Comparison of ENCODE assay signal across 20 cellular contexts in genomic region chr1:170077926-170078325, GRCh38. TPM values are rescaled to one million over a fixed set of nuclear protein-coding genes. Genes with fewer than 3 reads are reported as not detected.
DNase-seq lines count a peak whose midpoint lies in the region; ATAC-seq, FAIRE-seq and TF ChIP-seq lines count a peak whose summit lies in the region.
"Had no signal": no experiment of that assay in that cellular context is flagged by ENCODE, and none has a peak within 500 bp of the region (broad histone marks: within the 10 kb centered on the region; RNA-seq: fewer than 3 reads in every experiment).

No MANE protein-coding gene starts in this region.

- ATAC-seq in HG02759 (IDR thresholded peaks at IDR 0.05; ENCODE audit: unreplicated experiment) = no peak
- ATAC-seq: GM12878, HCT116 had no signal

- no peak for TF ChIP-seq CTCF in D721Med (IDR thresholded peaks at IDR 0.05; ENCODE audit: insufficient read depth, missing control alignments)
- no peak for TF ChIP-seq CTCF in bronchial epithelial cell (IDR thresholded peaks at IDR 0.05; ENCODE audit: insufficient read depth, low read length, severe bottlenecking)

- H3K4me3 ChIP-seq in bronchial epithelial cell (ENCODE audit: low read depth, low read length) = no peak overlapping the region
- H3K4me3 ChIP-seq: BLaER1, GM12878, GM23248 had no signal

- no peaks in the 10 kb centered on the region for H3K27me3 ChIP-seq in bronchial epithelial cell (ENCODE audit: control insufficient read depth, insufficient read depth, low read length)
- H3K27me3 ChIP-seq: BLaER1 had no signal

- FAIRE-seq in D721Med (lab: Jason Lieb, UNC) (peak; percentile 46), GM19239 (lab: Jason Lieb, UNC) (peak; percentile 11), bronchial epithelial cell (lab: Jason Lieb, UNC) (no peak)
- FAIRE-seq: GM12878, GM18507, H1 had no signal

- DNase-seq in D721Med (ENCODE audit: insufficient read length, low spot score) (no peak), GM19239 (ENCODE audit: insufficient read length, low spot score) (no peak), bronchial epithelial cell (ENCODE audit: low read depth) (peak; percentile 73), mesenteric fat pad (ENCODE audit: low spot score) (no peak), NCI-H2029 treated with DMSO at 0.1 percent for 48 hours (lab: John Stamatoyannopoulos, UW) (no peak), NCI-H1105 treated with DMSO at 0.1 percent for 48 hours (lab: John Stamatoyannopoulos, UW) (no peak)
- DNase-seq: Calu3; CD4-positive, alpha-beta memory T cell; COR-L47; DMS153; DND-41; GDM1; GM23248; H7 had no signal

- H3K36me3 ChIP-seq in bronchial epithelial cell (ENCODE audit: control insufficient read depth, insufficient read depth, low read length) = no peaks in the 10 kb centered on the region
- H3K36me3 ChIP-seq: BLaER1 had no signal

RNA-seq across cellular contexts. Expression of gene KIFAP3, which starts 3.4 kb away (rescaled TPM):
- total RNA-seq in bronchial epithelial cell = 11.1 and 15.7 TPM in 2 replicates
- total RNA-seq in mesenteric fat pad = 17.5 TPM
